In genomic region chr18:35345460-35345921, GRCh38 we compare ENCODE assay signal across 9 cellular contexts. TPM values are rescaled to one million over a fixed set of nuclear protein-coding genes. Genes with fewer than 3 reads are reported as not detected.
A peak's percentile ranks its signal among the peaks of the same experiment; 100 is the strongest.
DNase-seq lines count a peak whose midpoint lies in the region; ATAC-seq and TF ChIP-seq lines count a peak whose summit lies in the region.
"Had no signal": no experiment of that assay in that cellular context is flagged by ENCODE, and none has a peak within 500 bp of the region (broad histone marks: within the 10 kb centered on the region; RNA-seq: fewer than 3 reads in every experiment).

No MANE protein-coding gene starts in this region.

- H3K36me3 ChIP-seq in HUES48 (ENCODE audit: control insufficient read depth, insufficient read depth, low read length) (peaks cover 10% of the 10 kb centered on the region), left lung (peaks cover 0 to 2% of the 10 kb centered on the region in 2 donors), testis (ENCODE audit: low read depth, missing control alignments) (no peaks in the 10 kb centered on the region)

- H3K9me3 ChIP-seq in HUES48 (ENCODE audit: control insufficient read depth, insufficient read depth, low read length) (no peaks in the 10 kb centered on the region), left lung (no peaks in the 10 kb centered on the region), testis (no peaks in the 10 kb centered on the region)

- no peak overlapping the region for H3K4me3 ChIP-seq in HUES48 (ENCODE audit: low read depth, low read length)
- no peak overlapping the region for H3K4me3 ChIP-seq in left lung
- peak overlapping the region in 1 of 2 donors; percentile 98 for H3K4me3 ChIP-seq in testis
- H3K4me3 ChIP-seq: lung had no signal

- H3K27me3 ChIP-seq in HUES48 (ENCODE audit: control insufficient read depth, insufficient read depth, low read length) = no peaks in the 10 kb centered on the region
- H3K27me3 ChIP-seq in left lung = no peaks in the 10 kb centered on the region
- no peaks in the 10 kb centered on the region for H3K27me3 ChIP-seq in testis

- H3K4me1 ChIP-seq in HUES48 (ENCODE audit: control insufficient read depth, insufficient read depth, low read length) (no peaks in the 10 kb centered on the region), left lung (peaks cover 9 to 43% of the 10 kb centered on the region in 2 donors), testis (peaks cover 18% of the 10 kb centered on the region)

- H3K27ac ChIP-seq in HUES48 (ENCODE audit: low read depth, low read length) (peak overlapping the region; percentile 61), left lung (peak overlapping the region; percentile 43 to 63), testis (peak overlapping the region; percentile 99)

- TF ChIP-seq CTCF in GM13976 (IDR thresholded peaks at IDR 0.05; ENCODE audit: borderline replicate concordance, control extremely low read depth, extremely low read depth, insufficient read depth, missing control alignments) (no peak), left lung (IDR thresholded peaks at IDR 0.05) (no peak), testis (IDR thresholded peaks at IDR 0.05) (no peak)

- peak; percentile 32 for DNase-seq in GM13976 (ENCODE audit: low spot score)
- peak in 42 of 58 donors; percentile 3 to 76 (median 31) for DNase-seq in anterior cingulate cortex (lab: John Stamatoyannopoulos, UW)
- DNase-seq in left lung = no peak
- DNase-seq in testis = peak; percentile 47
- no peak for DNase-seq in NCI-H2171 treated with DMSO at 0.1 percent for 48 hours (lab: John Stamatoyannopoulos, UW)

- intact Hi-C loops in left lung (cut with DNase I) (no loop called here), testis (cut with DNase I; ENCODE audit: low total_unique reads) (loop anchor here (10.0 kb wide), 1 partner anchor 91 kb away; no protein-coding TSS in a partner anchor)

- no peak for TF ChIP-seq POLR2A in testis (IDR thresholded peaks at IDR 0.05)

- in situ Hi-C loops in GM13976 (cut with MboI; ENCODE audit: low sequenced_read_pairs, unreplicated experiment) = loop anchor here (10.0 kb wide), 1 partner anchor 111 kb away; no protein-coding TSS in a partner anchor

- WGBS in testis, 2 donors = 6 to 18% methylated on average over 6 of the region's 6 CpGs

- no peak overlapping the region for H3K9ac ChIP-seq in HUES48 (ENCODE audit: low read depth, low read length)

- ATAC-seq in left lung (no peak), GM18873 (IDR thresholded peaks at IDR 0.05; ENCODE audit: low FRiP score, unreplicated experiment) (no peak), GM21381 (IDR thresholded peaks at IDR 0.05; ENCODE audit: unreplicated experiment) (no peak)

RNA-seq across cellular contexts. Expression of gene ZNF24, which starts 1.3 kb away (rescaled TPM):
- 10 to 100 TPM; 48.9 to 56.2 TPM for total RNA-seq in left lung
- 10 to 100 TPM; 38.9 to 39.8 TPM for total RNA-seq in testis
- 29.2 TPM for polyA plus RNA-seq in testis (ENCODE audit: insufficient read depth, low read depth, low replicate concordance)

RNA-seq across cellular contexts. Expression of gene ZNF396, which starts 31.6 kb away (rescaled TPM):
- total RNA-seq in left lung = 1 to 10 TPM; 3.2 to 3.5 TPM
- total RNA-seq in testis = 1 to 10 TPM; 3.7 to 7.3 TPM
- 9.3 TPM for polyA plus RNA-seq in testis (ENCODE audit: insufficient read depth, low read depth, low replicate concordance)

RNA-seq across cellular contexts. Expression of gene ZSCAN30, which starts 55.5 kb away (rescaled TPM):
- total RNA-seq in left lung (10 to 100 TPM; 15.0 to 16.1 TPM), testis (10 to 100 TPM; 24.5 to 31.5 TPM)
- 15.9 TPM for polyA plus RNA-seq in testis (ENCODE audit: insufficient read depth, low read depth, low replicate concordance)

Comparison
In these comparisons a context has a peak if more than half of its experiments do, and no peak if none do; other contexts are left out.
1. DNase-seq: peak in GM13976 (single experiment), anterior cingulate cortex (42 of 58) and testis (single experiment); none in left lung (0 of 2) and NCI-H2171 treated with DMSO at 0.1 percent for 48 hours (single experiment).
2. Peak in every context shown above with its lines, with median percentiles within 50 percentile points of each other: H3K27ac ChIP-seq.